ENCODE assay signal across 24 cellular contexts in genomic region chr13:80033286-80033685, GRCh38.
DNase-seq lines count a peak whose midpoint lies in the region; ATAC-seq, FAIRE-seq and TF ChIP-seq lines count a peak whose summit lies in the region.
"Had no signal": no experiment of that assay in that cellular context is flagged by ENCODE, and none has a peak within 500 bp of the region (broad histone marks: within the 10 kb centered on the region; RNA-seq: fewer than 3 reads in every experiment).

No MANE protein-coding gene starts in this region.

- H3K4me2 ChIP-seq in mammary epithelial cell (ENCODE audit: insufficient read depth, low read depth, low read length) (no peak overlapping the region), keratinocyte (ENCODE audit: control insufficient read depth, extremely low read depth, insufficient read depth, low read depth, low read length) (no peak overlapping the region)

- no peaks in the 10 kb centered on the region for H3K27me3 Mint-ChIP-seq in MCF 10A (ENCODE audit: insufficient read depth, unreplicated experiment)
- no peaks in the 10 kb centered on the region for H3K27me3 Mint-ChIP-seq in CD14-positive monocyte (ENCODE audit: low read depth in 3 of 3)
- H3K27me3 Mint-ChIP-seq: CD8-positive, alpha-beta memory T cell had no signal

- H3K4me1 ChIP-seq in mammary epithelial cell (ENCODE audit: insufficient read depth, low read length) (peaks cover 24% of the 10 kb centered on the region), keratinocyte (ENCODE audit: control insufficient read depth, extremely low read depth, insufficient read depth, low read length) (peaks cover 23% of the 10 kb centered on the region)

- no peaks in the 10 kb centered on the region for H4K20me1 ChIP-seq in mammary epithelial cell (ENCODE audit: insufficient read depth, low read length)
- no peaks in the 10 kb centered on the region for H4K20me1 ChIP-seq in keratinocyte (ENCODE audit: control insufficient read depth, extremely low read depth, insufficient read depth, low read length)

- H3K9me3 Mint-ChIP-seq in MCF 10A (ENCODE audit: unreplicated experiment) (no peaks in the 10 kb centered on the region), CD14-positive monocyte (peaks cover 0 to 3% (median 0%) of the 10 kb centered on the region in 7 donors)

- H3K27ac Mint-ChIP-seq in MCF 10A (ENCODE audit: low read depth, unreplicated experiment) (no peak overlapping the region), CD14-positive monocyte (no peak overlapping the region)
- H3K27ac Mint-ChIP-seq: CD8-positive, alpha-beta memory T cell had no signal

- intact Hi-C loops in mammary epithelial cell (cut with micrococcal nuclease) = loop anchor here (5.0 kb wide), 2 partner anchors 256 to 356 kb away; no protein-coding TSS in a partner anchor
- intact Hi-C loops in MCF 10A (cut with micrococcal nuclease) = loop anchor here (5.0 kb wide), 1 partner anchor 256 kb away; no protein-coding TSS in a partner anchor
- intact Hi-C loops in CD14-positive monocyte (cut with micrococcal nuclease) = no loop called here

- FAIRE-seq in keratinocyte (lab: Jason Lieb, UNC) = peak; percentile 80
- FAIRE-seq: GM19239, H1, RCC 7860 had no signal

- H3K4me3 ChIP-seq in mammary epithelial cell (replicated peaks in 1 of 3; ENCODE audit: insufficient read depth in 1 of 3, low read depth in 2 of 3, low read length in 3 of 3) (no peak overlapping the region), keratinocyte (ENCODE audit: control insufficient read depth in 2 of 3, extremely low read depth in 1 of 3, insufficient read depth in 2 of 3, low read depth in 1 of 3, low read length in 3 of 3) (no peak overlapping the region)

- POLR2A ChIA-PET in MCF 10A (lab: Yijun Ruan, JAX) = interaction anchor here (0.9 kb wide), 1 partner anchor 308 kb away, joined by 3 read pairs; the partner anchor contains the start of gene SPRY2

- ATAC-seq in HG02981 (IDR thresholded peaks at IDR 0.05; ENCODE audit: unreplicated experiment) = no peak
- ATAC-seq: HCT116, Right ventricle myocardium inferior had no signal

- H3K36me3 ChIP-seq in mammary epithelial cell (ENCODE audit: insufficient read depth, low read length) = no peaks in the 10 kb centered on the region
- H3K36me3 ChIP-seq in keratinocyte (ENCODE audit: control insufficient read depth in 2 of 2, extremely low read depth in 1 of 2, insufficient read depth in 2 of 2, low read length in 2 of 2) = no peaks in the 10 kb centered on the region

- H3K27me3 ChIP-seq in mammary epithelial cell (ENCODE audit: insufficient read depth, low read length) (no peaks in the 10 kb centered on the region), keratinocyte (ENCODE audit: control insufficient read depth, extremely low read depth, insufficient read depth, low read length) (no peaks in the 10 kb centered on the region)

- no peak overlapping the region for H3K4me3 Mint-ChIP-seq in MCF 10A (ENCODE audit: unreplicated experiment)
- no peak overlapping the region for H3K4me3 Mint-ChIP-seq in CD14-positive monocyte
- H3K4me3 Mint-ChIP-seq: CD8-positive, alpha-beta memory T cell had no signal

- dilution Hi-C loops in mammary epithelial cell (cut with HindIII; ENCODE audit: low sequenced_read_pairs) = no loop called here
- dilution Hi-C loops in keratinocyte (cut with MboI; ENCODE audit: extremely low pct_ligation_motif_present, low sequenced_read_pairs) = no loop called here

- H3K9ac ChIP-seq in mammary epithelial cell (ENCODE audit: insufficient read depth, low read length) = no peak overlapping the region
- H3K9ac ChIP-seq in keratinocyte (ENCODE audit: control insufficient read depth, extremely low read depth, insufficient read depth, low read length) = no peak overlapping the region

- H3K4me1 Mint-ChIP-seq in MCF 10A (ENCODE audit: insufficient read depth, unreplicated experiment) (peaks cover 18% of the 10 kb centered on the region), CD14-positive monocyte (peaks cover 32% of the 10 kb centered on the region)
- H3K4me1 Mint-ChIP-seq: CD8-positive, alpha-beta memory T cell had no signal

- in situ Hi-C loops in mammary epithelial cell (cut with MboI; ENCODE audit: low sequenced_read_pairs in 2 of 2) = loop anchor here in 1 of 2 donors (25.0 kb wide), 1 partner anchor 304 kb away; the partner anchor contains the start of gene SPRY2

- H3K36me3 Mint-ChIP-seq in MCF 10A (ENCODE audit: insufficient read depth, unreplicated experiment) = no peaks in the 10 kb centered on the region
- peaks cover 0 to 2% of the 10 kb centered on the region in 2 donors for H3K36me3 Mint-ChIP-seq in CD14-positive monocyte
- H3K36me3 Mint-ChIP-seq: CD8-positive, alpha-beta memory T cell had no signal

- TF ChIP-seq CTCF in mammary epithelial cell (conservative IDR thresholded peaks at IDR 0.05 in 1 of 2, IDR thresholded peaks at IDR 0.05 in 1 of 2; ENCODE audit: extremely low read depth in 1 of 2, insufficient read depth in 1 of 2, low read depth in 1 of 2, low read length in 2 of 2) = no peak
- no peak for TF ChIP-seq CTCF in MCF 10A (IDR thresholded peaks at IDR 0.05; ENCODE audit: unreplicated experiment)
- TF ChIP-seq CTCF in keratinocyte (optimal IDR thresholded peaks at IDR 0.05 in 1 of 3, IDR thresholded peaks at IDR 0.05 in 1 of 3, conservative IDR thresholded peaks at IDR 0.05 in 1 of 3; ENCODE audit: extremely low read depth in 1 of 3, insufficient read depth in 2 of 3, low read length in 3 of 3) = no peak
- TF ChIP-seq CTCF in CD14-positive monocyte (IDR thresholded peaks at IDR 0.05) = no peak

- no peaks in the 10 kb centered on the region for H3K79me2 ChIP-seq in mammary epithelial cell (ENCODE audit: insufficient read depth, low read length)
- H3K79me2 ChIP-seq in keratinocyte (ENCODE audit: control insufficient read depth, insufficient read depth, low read length) = no peaks in the 10 kb centered on the region

- H3K27ac ChIP-seq in mammary epithelial cell (ENCODE audit: insufficient read depth, low read depth, low read length) (no peak overlapping the region), keratinocyte (ENCODE audit: control insufficient read depth, insufficient read depth, low read length) (no peak overlapping the region)

- H2AFZ ChIP-seq in mammary epithelial cell (ENCODE audit: low read depth, low read length) (no peak overlapping the region), keratinocyte (ENCODE audit: control insufficient read depth, low read length) (no peak overlapping the region)

- H3K9me3 ChIP-seq in mammary epithelial cell (replicated peaks; ENCODE audit: insufficient read depth, low read length) = no peaks in the 10 kb centered on the region
- no peaks in the 10 kb centered on the region for H3K9me3 ChIP-seq in keratinocyte (ENCODE audit: control insufficient read depth, low read depth, low read length)

- no peaks in the 10 kb centered on the region for H3K9me1 ChIP-seq in keratinocyte (ENCODE audit: control insufficient read depth, extremely low read depth, insufficient read depth, low read length)

- no TSS peak for BruUV-seq in mammary epithelial cell (replicated peaks; lab: Mats Ljungman, UMichigan)
- no TSS peak for BruUV-seq in MCF 10A (replicated peaks; lab: Mats Ljungman, UMichigan)

- CTCF ChIA-PET in mammary epithelial cell (lab: Charles Lee; ENCODE audit: low non-redundant PET) = no interaction called here
- CTCF ChIA-PET in MCF 10A (lab: Yijun Ruan, JAX) = interaction anchor here (0.6 kb wide), 1 partner anchor 187 kb away, joined by 4 read pairs; no protein-coding TSS in a partner anchor

- peak; percentile 79 for DNase-seq in mammary epithelial cell
- no peak for DNase-seq in MCF 10A (ENCODE audit: unreplicated experiment)
- DNase-seq in amniotic epithelial cell (ENCODE audit: low read depth) = peak; percentile 19
- DNase-seq in keratinocyte (ENCODE audit: low read depth, low spot score) = no peak
- DNase-seq in UCSD-AML1 (lab: John Stamatoyannopoulos, UW; ENCODE audit: unreplicated experiment) = no peak
- DNase-seq in CD14-positive monocyte (ENCODE audit: low spot score) = no peak
- DNase-seq in T-helper 9 cell = no peak
- DNase-seq: 8988T; C1 segment of cervical spinal cord; Calu3; CD8-positive, alpha-beta memory T cell; GDM1; Kasumi-1; NCI-H1092; NCI-H1436; NCI-H187 treated with DMSO at 0.1 percent for 48 hours; NCI-H2107; NCI-H510A had no signal

- 6% methylated on average over 1 of the region's 1 CpG for WGBS in mammary epithelial cell (ENCODE audit: low coverage, missing lambda C conversion rate)

Comparison
In these comparisons a context has a peak if more than half of its experiments do, and no peak if none do; other contexts are left out.
1. DNase-seq: peak in mammary epithelial cell (single experiment) and amniotic epithelial cell (single experiment); none in MCF 10A (single experiment), keratinocyte (single experiment), UCSD-AML1 (single experiment), CD14-positive monocyte (single experiment) and T-helper 9 cell (single experiment).
2. intact Hi-C loops: an anchor here in mammary epithelial cell (5.0 kb wide) and MCF 10A (5.0 kb wide); none called in CD14-positive monocyte.